In genomic region chr2:116141891-116142474, GRCh38 we compare ENCODE assay signal across 16 cellular contexts.
DNase-seq lines count a peak whose midpoint lies in the region; ATAC-seq, FAIRE-seq and TF ChIP-seq lines count a peak whose summit lies in the region.
"Had no signal": no experiment of that assay in that cellular context is flagged by ENCODE, and none has a peak within 500 bp of the region (broad histone marks: within the 10 kb centered on the region; RNA-seq: fewer than 3 reads in every experiment).

No MANE protein-coding gene starts in this region.

- no peak overlapping the region for H3K56ac ChIP-seq in H1 (replicated peaks; ENCODE audit: insufficient read length, low read depth, low read length)

- no peak for TF ChIP-seq RAD21 in H1 (IDR thresholded peaks at IDR 0.05 in 1 of 2, conservative IDR thresholded peaks at IDR 0.05 in 1 of 2; ENCODE audit: low read depth in 2 of 2, low read length in 2 of 2)

- H2BK20ac ChIP-seq in H1 (ENCODE audit: low read length), result no peak overlapping the region

- POLR2A ChIA-PET in H1 (lab: Charles Lee; ENCODE audit: partially characterized antibody), result no interaction called here

- no peaks in the 10 kb centered on the region for H3K79me1 ChIP-seq in H1 (ENCODE audit: low read depth, low read length)

- no peak overlapping the region for H3K9ac ChIP-seq in HUES48 (ENCODE audit: low read depth, low read length)
- no peak overlapping the region for H3K9ac ChIP-seq in H1 (replicated peaks in 1 of 4; ENCODE audit: extremely low read depth in 1 of 4, low read depth in 3 of 4, low read length in 3 of 4)
- H3K9ac ChIP-seq: BLaER1 had no signal

- no peak for TF ChIP-seq POLR2A in H1 (IDR thresholded peaks at IDR 0.05; ENCODE audit: control extremely low read depth in 1 of 2, low read depth in 2 of 2, low read length in 2 of 2)

- no peak overlapping the region for H4K5ac ChIP-seq in H1 (ENCODE audit: insufficient read length, low read depth, low read length)

- H3K4me1 ChIP-seq in HUES48 (ENCODE audit: control insufficient read depth, insufficient read depth, low read length) (peaks cover 6% of the 10 kb centered on the region), H1 (replicated peaks in 1 of 4; ENCODE audit: control insufficient read depth in 3 of 4, insufficient read depth in 4 of 4, low read length in 3 of 4) (no peaks in the 10 kb centered on the region)
- H3K4me1 ChIP-seq: BLaER1 had no signal

- H3K23me2 ChIP-seq in H1 (ENCODE audit: low read depth, low read length), result no peaks in the 10 kb centered on the region

- H3K9me3 ChIP-seq in HUES48 (ENCODE audit: control insufficient read depth, insufficient read depth, low read length) (no peaks in the 10 kb centered on the region), H1 (ENCODE audit: insufficient read depth in 2 of 2, low read depth in 1 of 2, low read length in 1 of 2) (0 out of 4 replicates have a peak, but pooled peaks cover 0 to 1% of the 10 kb centered on the region in 2 experiments)
- H3K9me3 ChIP-seq: BLaER1, HAP-1 had no signal

- H2BK120ac ChIP-seq in H1 (replicated peaks; ENCODE audit: low read depth, low read length), result no peak overlapping the region

- H2AK5ac ChIP-seq in H1 (ENCODE audit: low read depth, low read length), result no peak overlapping the region

- H3K79me2 ChIP-seq in H1 (ENCODE audit: control insufficient read depth in 1 of 2, insufficient read depth in 2 of 2, low read length in 2 of 2), result no peaks in the 10 kb centered on the region

- H2BK12ac ChIP-seq in H1 (ENCODE audit: low read depth, low read length), result no peak overlapping the region

- H3K27ac ChIP-seq in HUES48 (ENCODE audit: low read depth, low read length) (peak overlapping the region; percentile 13), H1 (ENCODE audit: low read depth, low read length) (no peak overlapping the region)
- H3K27ac ChIP-seq: BLaER1 had no signal

- DNase-seq in H1 (ENCODE audit: low read depth in 1 of 2, low spot score in 2 of 2) (no peak), T1000 (lab: John Stamatoyannopoulos, UW) (no peak), GM10266 (ENCODE audit: extremely low spot score) (no peak)
- DNase-seq: 8988T; CD4-positive, alpha-beta memory T cell; DMS153; DMS79; GF-D8; KG1 had no signal

- peaks cover 0 to 4% of the 10 kb centered on the region in 2 experiments for H4K20me1 ChIP-seq in H1 (replicated peaks in 1 of 2; ENCODE audit: control insufficient read depth in 1 of 2, insufficient read depth in 2 of 2, low read length in 2 of 2)
- H4K20me1 ChIP-seq: BLaER1 had no signal

- H3K4ac ChIP-seq in H1 (replicated peaks; ENCODE audit: insufficient read length, low read depth, low read length), result no peak overlapping the region

- H3K36me3 ChIP-seq in HUES48 (ENCODE audit: control insufficient read depth, insufficient read depth, low read length) (no peaks in the 10 kb centered on the region), H1 (ENCODE audit: control insufficient read depth in 2 of 4, insufficient read depth in 4 of 4, low read length in 3 of 4) (no peaks in the 10 kb centered on the region)
- H3K36me3 ChIP-seq: BLaER1, HAP-1 had no signal

- CTCF ChIA-PET in H1 (lab: Charles Lee; ENCODE audit: partially characterized antibody), result interaction anchor here (1.6 kb wide), 1 partner anchor 43 kb away, joined by 3 read pairs; no protein-coding TSS in a partner anchor

- no peak overlapping the region for H3K18ac ChIP-seq in H1 (ENCODE audit: extremely low read depth, low read length)

- ATAC-seq in GM18867 (IDR thresholded peaks at IDR 0.05; ENCODE audit: unreplicated experiment) (peak; percentile 34), HG02885 (IDR thresholded peaks at IDR 0.05; ENCODE audit: poor library complexity, unreplicated experiment) (no peak), HG03457 (IDR thresholded peaks at IDR 0.05; ENCODE audit: unreplicated experiment) (no peak)

- 78% methylated on average over 3 of the region's 3 CpGs; no CpG with 5 or more reads in 1 of the 2 experiments for WGBS in H1 (ENCODE audit: extremely low coverage in 1 of 2, insufficient coverage in 1 of 2, insufficient read length in 1 of 2, insufficient replicate concordance in 2 of 2, low coverage in 1 of 2, low lambda C conversion rate in 2 of 2, missing lambda C conversion rate in 1 of 2), 2 experiments

- no peak for FAIRE-seq in H1 (lab: Jason Lieb, UNC)
- FAIRE-seq: GM12891 had no signal

- no peak overlapping the region for H2BK15ac ChIP-seq in H1 (ENCODE audit: low read length)

- no peak overlapping the region for H2AFZ ChIP-seq in H1 (ENCODE audit: low read length)

- no peak overlapping the region for H3K23ac ChIP-seq in H1 (ENCODE audit: insufficient read length)

- no peak overlapping the region for H3K14ac ChIP-seq in H1 (ENCODE audit: insufficient read length)

- H3K27me3 ChIP-seq in HUES48 (ENCODE audit: control insufficient read depth, insufficient read depth, low read length) (peaks cover 99% of the 10 kb centered on the region), H1 (replicated peaks in 1 of 4; ENCODE audit: control insufficient read depth in 3 of 4, extremely low read depth in 1 of 4, insufficient read depth in 3 of 4, low read length in 3 of 4) (peaks cover 64 to 95% (median 82%) of the 10 kb centered on the region in 4 experiments)
- H3K27me3 ChIP-seq: BLaER1 had no signal

- no peak overlapping the region for H4K8ac ChIP-seq in H1 (ENCODE audit: extremely low read depth, insufficient read depth, low read length)

- H3K4me3 ChIP-seq in HUES48 (ENCODE audit: low read depth, low read length) (no peak overlapping the region), H1 (ENCODE audit: extremely low read depth in 1 of 4, insufficient read depth in 2 of 4, low read depth in 3 of 4, low read length in 4 of 4) (no peak overlapping the region)
- H3K4me3 ChIP-seq: BLaER1, HAP-1 had no signal

- H3K4me2 ChIP-seq in H1 (ENCODE audit: insufficient read depth in 1 of 2, low read depth in 2 of 2, low read length in 2 of 2), result no peak overlapping the region
- H3K4me2 ChIP-seq: BLaER1 had no signal

- H4K91ac ChIP-seq in H1 (replicated peaks; ENCODE audit: insufficient read length, low read length), result no peak overlapping the region

- no peak for TF ChIP-seq EP300 in H1 (IDR thresholded peaks at IDR 0.05; ENCODE audit: borderline replicate concordance in 1 of 2, low read depth in 2 of 2, low read length in 2 of 2)

- no peak for TF ChIP-seq CTCF in H1 (IDR thresholded peaks at IDR 0.05; ENCODE audit: control extremely low read depth in 1 of 3, insufficient read depth in 1 of 3, low read depth in 1 of 3, low read length in 3 of 3)
- TF ChIP-seq CTCF in GM10266 (IDR thresholded peaks at IDR 0.05; ENCODE audit: control insufficient read depth, insufficient read depth, low read depth, missing control alignments), result no peak

- H2BK5ac ChIP-seq in H1 (ENCODE audit: low read depth, low read length), result no peak overlapping the region

TF ChIP-seq in H1, 55 proteins besides CTCF, POLR2A, EP300 and RAD21:
- TF ChIP-seq EZH2 (IDR thresholded peaks at IDR 0.05; ENCODE audit: low read depth, low read length, severe bottlenecking), result peak; percentile 3
- no peak for TF ChIP-seq JUND (IDR thresholded peaks at IDR 0.05; ENCODE audit: low read length)
